In genomic region chr4:25937801-25938200, GRCh38 we compare ENCODE assay signal across 13 cellular contexts. TPM values are rescaled to one million over a fixed set of nuclear protein-coding genes. Genes with fewer than 3 reads are reported as not detected.
DNase-seq lines count a peak whose midpoint lies in the region; ATAC-seq lines count a peak whose summit lies in the region.
"Had no signal": no experiment of that assay in that cellular context is flagged by ENCODE, and none has a peak within 500 bp of the region (broad histone marks: within the 10 kb centered on the region; RNA-seq: fewer than 3 reads in every experiment).

No MANE protein-coding gene starts in this region.

- H3K36me3 Mint-ChIP-seq in CD4-positive, CD25-positive, alpha-beta regulatory T cell: no peaks in the 10 kb centered on the region
- peaks cover 6% of the 10 kb centered on the region for H3K36me3 Mint-ChIP-seq in activated naive CD8-positive, alpha-beta T cell treated with anti-CD3 and anti-CD28 coated beads for 36 hours
- no peaks in the 10 kb centered on the region for H3K36me3 Mint-ChIP-seq in memory B cell

- H3K4me1 ChIP-seq in CD4-positive, CD25-positive, alpha-beta regulatory T cell (ENCODE audit: control insufficient read depth, insufficient read depth, low read length, poor library complexity, severe bottlenecking): peaks cover 11% of the 10 kb centered on the region
- peaks cover 22% of the 10 kb centered on the region for H3K4me1 ChIP-seq in GM23248 (ENCODE audit: insufficient read depth)
- H3K4me1 ChIP-seq: lower lobe of right lung had no signal

- intact Hi-C loops in left cardiac atrium (cut with DNase I): no loop called here

- peak overlapping the region in 2 of 3 donors; percentile 66 to 70 for H3K27ac Mint-ChIP-seq in CD4-positive, CD25-positive, alpha-beta regulatory T cell
- H3K27ac Mint-ChIP-seq in activated naive CD8-positive, alpha-beta T cell treated with anti-CD3 and anti-CD28 coated beads for 36 hours: peak overlapping the region; percentile 83
- peak overlapping the region; percentile 28 for H3K27ac Mint-ChIP-seq in memory B cell

- peaks cover 14% of the 10 kb centered on the region for H3K27me3 Mint-ChIP-seq in CD4-positive, CD25-positive, alpha-beta regulatory T cell
- H3K27me3 Mint-ChIP-seq in activated naive CD8-positive, alpha-beta T cell treated with anti-CD3 and anti-CD28 coated beads for 36 hours: peaks cover 19% of the 10 kb centered on the region
- no peaks in the 10 kb centered on the region for H3K27me3 Mint-ChIP-seq in memory B cell

- H3K9me2 ChIP-seq in GM23248 (ENCODE audit: insufficient read depth): no peaks in the 10 kb centered on the region

- H3K4me3 ChIP-seq in CD4-positive, CD25-positive, alpha-beta regulatory T cell (ENCODE audit: low read depth, low read length): peak overlapping the region; percentile 62
- peak overlapping the region; percentile 56 for H3K4me3 ChIP-seq in GM23248
- H3K4me3 ChIP-seq: lower lobe of right lung, transverse colon had no signal

- no peaks in the 10 kb centered on the region for H3K79me2 ChIP-seq in GM23248 (ENCODE audit: insufficient read depth)

- H3K4me1 Mint-ChIP-seq in CD4-positive, CD25-positive, alpha-beta regulatory T cell: peaks cover 8 to 20% (median 14%) of the 10 kb centered on the region in 4 donors
- H3K4me1 Mint-ChIP-seq in activated naive CD8-positive, alpha-beta T cell treated with anti-CD3 and anti-CD28 coated beads for 36 hours: peaks cover 16% of the 10 kb centered on the region
- peaks cover 17% of the 10 kb centered on the region for H3K4me1 Mint-ChIP-seq in memory B cell

- H3K4me2 ChIP-seq in GM23248 (ENCODE audit: unreplicated experiment): peak overlapping the region; percentile 68

- peak overlapping the region; percentile 63 for H2AFZ ChIP-seq in GM23248

- DNase-seq in CD4-positive, CD25-positive, alpha-beta regulatory T cell: peak in 1 of 3 donors; percentile 23
- DNase-seq in GM23248: peak; percentile 68
- DNase-seq in activated naive CD8-positive, alpha-beta T cell treated with anti-CD3 and anti-CD28 coated beads for 36 hours: no peak
- DNase-seq in memory B cell (ENCODE audit: low spot score in 2 of 2): no peak
- DNase-seq in amniotic stem cell (lab: John Stamatoyannopoulos, UW): no peak
- DNase-seq in HuH-7.5 (ENCODE audit: low spot score): no peak
- DNase-seq in G401 (ENCODE audit: low spot score): no peak
- DNase-seq in left cardiac atrium: no peak
- DNase-seq: glutamatergic neuron, lower lobe of right lung, NCI-H1694, retina, transverse colon had no signal

- H3F3A ChIP-seq in GM23248 (ENCODE audit: insufficient read depth): peaks cover 28% of the 10 kb centered on the region

- H3K4me3 Mint-ChIP-seq in CD4-positive, CD25-positive, alpha-beta regulatory T cell: peak overlapping the region in 2 of 4 donors; percentile 5 to 42
- no peak overlapping the region for H3K4me3 Mint-ChIP-seq in activated naive CD8-positive, alpha-beta T cell treated with anti-CD3 and anti-CD28 coated beads for 36 hours
- peak overlapping the region; percentile 11 for H3K4me3 Mint-ChIP-seq in memory B cell

- peaks cover 0 to 5% (median 0%) of the 10 kb centered on the region in 7 donors for H3K9me3 Mint-ChIP-seq in CD4-positive, CD25-positive, alpha-beta regulatory T cell
- peaks cover 1% of the 10 kb centered on the region for H3K9me3 Mint-ChIP-seq in activated naive CD8-positive, alpha-beta T cell treated with anti-CD3 and anti-CD28 coated beads for 36 hours
- no peaks in the 10 kb centered on the region for H3K9me3 Mint-ChIP-seq in memory B cell

- no peaks in the 10 kb centered on the region for H3K9me3 ChIP-seq in CD4-positive, CD25-positive, alpha-beta regulatory T cell (ENCODE audit: control insufficient read depth in 2 of 2, low read length in 2 of 2)
- no peaks in the 10 kb centered on the region for H3K9me3 ChIP-seq in GM23248 (ENCODE audit: low read depth)
- H3K9me3 ChIP-seq: lower lobe of right lung, transverse colon had no signal

- H3K27me3 ChIP-seq in CD4-positive, CD25-positive, alpha-beta regulatory T cell (ENCODE audit: control insufficient read depth, insufficient read depth, low read length): no peaks in the 10 kb centered on the region
- 0 out of 2 replicates have a peak, but pooled peaks cover 2% of the 10 kb centered on the region for H3K27me3 ChIP-seq in GM23248 (replicated peaks; ENCODE audit: insufficient read depth)
- H3K27me3 ChIP-seq: transverse colon had no signal

- H4K20me1 ChIP-seq in GM23248 (ENCODE audit: insufficient read depth): no peaks in the 10 kb centered on the region

- in situ Hi-C loops in GM23248 (cut with MboI): no loop called here
- in situ Hi-C loops in G401 (cut with HindIII; ENCODE audit: low sequenced_read_pairs): no loop called here

- WGBS in GM23248 (ENCODE audit: low coverage in 1 of 2, low lambda C conversion rate in 2 of 2, missing lambda C conversion rate in 2 of 2), 2 experiments: 3 to 10% methylated on average over 1 of the region's 1 CpG

- no peaks in the 10 kb centered on the region for H3K36me3 ChIP-seq in CD4-positive, CD25-positive, alpha-beta regulatory T cell (ENCODE audit: control insufficient read depth, insufficient read depth, low read length)
- no peaks in the 10 kb centered on the region for H3K36me3 ChIP-seq in GM23248 (ENCODE audit: low read depth)
- H3K36me3 ChIP-seq: lower lobe of right lung, transverse colon had no signal

- ATAC-seq in CD4-positive, CD25-positive, alpha-beta regulatory T cell (ENCODE audit: low read depth in 2 of 2): no peak
- ATAC-seq in memory B cell (ENCODE audit: low read depth) (no peak), left cardiac atrium (no peak)
- ATAC-seq: lower lobe of right lung had no signal

- no peak overlapping the region for H3K27ac ChIP-seq in CD4-positive, CD25-positive, alpha-beta regulatory T cell (ENCODE audit: insufficient read depth, low read length, poor library complexity, severe bottlenecking)
- peak overlapping the region; percentile 56 for H3K27ac ChIP-seq in GM23248
- H3K27ac ChIP-seq: lower lobe of right lung, transverse colon had no signal

- H3K9ac ChIP-seq in GM23248: peak overlapping the region; percentile 42; the same call in 1 of the 2 replicates

RNA-seq across cellular contexts. Expression of gene SMIM20, which starts 23.8 kb away (rescaled TPM):
- 7.4 TPM for total RNA-seq in CD4-positive, CD25-positive, alpha-beta regulatory T cell
- polyA plus RNA-seq in CD4-positive, CD25-positive, alpha-beta regulatory T cell: 10 to 100 TPM; 50.5 to 80.5 (median 55.7) TPM
- total RNA-seq in GM23248 (2014; rRNA removed; shearing (Covaris generic)): 24.3 and 35.6 TPM in 2 replicates
- polyA plus RNA-seq in GM23248 (2016; fragmentation: Nextera tagmentation; extraction: Ambion mirVana): 53.0 and 53.7 TPM in 2 replicates
- total RNA-seq in activated naive CD8-positive, alpha-beta T cell treated with anti-CD3 and anti-CD28 coated beads for 36 hours: 10 to 100 TPM; 22.9 to 23.5 TPM
- total RNA-seq in G401 (2014; rRNA removed; shearing (Covaris generic)): 99.6 and 111 TPM in 2 replicates
- 10 to 100 TPM; 26.6 to 34.2 TPM for total RNA-seq in left cardiac atrium

Comparison
In these comparisons a context has a peak if more than half of its experiments do, and no peak if none do; other contexts are left out.
1. H3K27ac Mint-ChIP-seq: peak in every context shown above with its lines; median percentile 83 in activated naive CD8-positive, alpha-beta T cell treated with anti-CD3 and anti-CD28 coated beads for 36 hours; 68 in CD4-positive, CD25-positive, alpha-beta regulatory T cell; 28 in memory B cell.